Comparison of ENCODE assay signal across 8 cellular contexts in the genomic region with DNA sequence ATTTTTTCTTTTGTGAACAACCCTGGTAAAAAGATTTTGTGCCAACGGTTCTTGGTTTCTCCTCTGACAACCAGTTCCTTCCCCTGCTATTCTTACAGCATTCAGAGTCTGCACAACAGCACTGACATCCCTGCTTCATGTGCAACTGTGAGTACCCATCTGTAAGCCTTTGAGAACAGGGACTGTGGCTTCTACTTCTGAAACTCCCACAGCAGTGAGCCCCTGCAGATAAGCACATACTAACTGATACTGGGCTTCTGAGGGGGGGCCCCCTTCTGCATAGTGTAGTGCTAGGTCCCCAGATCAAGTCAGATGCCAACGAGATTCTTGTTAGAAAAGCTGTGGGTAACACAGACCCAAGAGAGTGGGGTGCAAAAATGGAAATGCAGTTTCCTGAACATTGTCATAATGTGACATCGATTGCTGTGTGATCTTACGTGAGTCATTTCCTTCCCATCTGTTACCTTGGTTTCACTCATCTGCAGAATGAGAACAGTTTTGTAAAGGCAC. TPM values are rescaled to one million over a fixed set of nuclear protein-coding genes. Genes with fewer than 3 reads are reported as not detected.
A peak's percentile ranks its signal among the peaks of the same experiment; 100 is the strongest.
DNase-seq lines count a peak whose midpoint lies in the region; ATAC-seq, FAIRE-seq and TF ChIP-seq lines count a peak whose summit lies in the region.

No MANE protein-coding gene starts in this region.

- H3K27ac ChIP-seq in heart right ventricle (peak overlapping the region in 1 of 10 donors; percentile 70), right atrium auricular region (no peak overlapping the region), lung (ENCODE audit: low read depth in 1 of 2, low read length in 1 of 2) (no peak overlapping the region)

- H3K4me1 ChIP-seq in heart right ventricle (peaks cover 0 to 24% (median 0%) of the 10 kb centered on the region in 9 donors), right atrium auricular region (peaks cover 0 to 4% of the 10 kb centered on the region in 2 donors), lung (ENCODE audit: control insufficient read depth in 2 of 2, insufficient read depth in 2 of 2, low read length in 2 of 2) (no peaks in the 10 kb centered on the region)

- no peaks in the 10 kb centered on the region for H3K27me3 ChIP-seq in heart right ventricle
- H3K27me3 ChIP-seq in right atrium auricular region: no peaks in the 10 kb centered on the region
- H3K27me3 ChIP-seq in lung (ENCODE audit: control insufficient read depth, insufficient read depth): no peaks in the 10 kb centered on the region

- intact Hi-C loops in heart right ventricle (cut with DNase I): no loop called here

- no peak for FAIRE-seq in RCC 7860 (lab: Jason Lieb, UNC)

- no peaks in the 10 kb centered on the region for H3K9me3 ChIP-seq in heart right ventricle
- no peaks in the 10 kb centered on the region for H3K9me3 ChIP-seq in right atrium auricular region
- no peaks in the 10 kb centered on the region for H3K9me3 ChIP-seq in lung (ENCODE audit: control insufficient read depth in 2 of 2, insufficient read depth in 1 of 2, low read length in 1 of 2)

- no peak for TF ChIP-seq CTCF in heart right ventricle (IDR thresholded peaks at IDR 0.05)
- no peak for TF ChIP-seq CTCF in right atrium auricular region (IDR thresholded peaks at IDR 0.05)
- TF ChIP-seq CTCF in lung (IDR thresholded peaks at IDR 0.05; ENCODE audit: control extremely low read depth, extremely low read depth): no peak

- WGBS in heart right ventricle, 2 donors: 53 to 59% methylated on average over 4 of the region's 4 CpGs
- 18 to 32% methylated on average over 4 of the region's 4 CpGs for WGBS in lung, 2 donors

- no peak for DNase-seq in heart right ventricle
- no peak for DNase-seq in right atrium auricular region (ENCODE audit: low spot score)
- DNase-seq in activated CD4-positive, alpha-beta T cell treated with anti-CD3 and anti-CD28 coated beads, Interleukin-2, amount 50 U/mL, for 1 hour: peak; percentile 57
- DNase-seq in lung (ENCODE audit: low spot score): no peak
- no peak for DNase-seq in DMS79 treated with DMSO at 0.1 percent for 48 hours (lab: John Stamatoyannopoulos, UW)
- no peak for DNase-seq in DMS153 treated with DMSO at 0.1 percent for 48 hours (lab: John Stamatoyannopoulos, UW; ENCODE audit: unreplicated experiment)
- DNase-seq in RCC 7860 (ENCODE audit: low spot score): no peak

- H3K4me3 ChIP-seq in heart right ventricle: no peak overlapping the region
- no peak overlapping the region for H3K4me3 ChIP-seq in right atrium auricular region
- H3K4me3 ChIP-seq in lung: no peak overlapping the region

- H3K36me3 ChIP-seq in heart right ventricle (no peaks in the 10 kb centered on the region), right atrium auricular region (no peaks in the 10 kb centered on the region), lung (ENCODE audit: control insufficient read depth in 2 of 2, insufficient read depth in 2 of 2, low read length in 2 of 2) (no peaks in the 10 kb centered on the region)

- peak in 5 of 8 donors; percentile 25 to 46 (median 32) for ATAC-seq in heart right ventricle
- peak; percentile 83 for ATAC-seq in HG03442 (IDR thresholded peaks at IDR 0.05; ENCODE audit: unreplicated experiment)
- ATAC-seq in lung (ENCODE audit: insufficient read depth, low FRiP score): peak; percentile 47

RNA-seq across cellular contexts. Expression of a gene that starts 11.1 kb away (rescaled TPM):
- total RNA-seq in heart right ventricle (10 to 100 TPM in 3 of 10 donors, 1 to 10 TPM in 7; 1.9 to 18.7 (median 8.3) TPM), right atrium auricular region (1 to 10 TPM; 5.4 to 8.8 TPM), lung (10 to 100 TPM in 1 of 2 donors, 1 to 10 TPM in 1; 5.8 to 14.0 TPM)
- polyA plus RNA-seq in heart right ventricle (10 to 100 TPM in 1 of 2 donors, 1 to 10 TPM in 1; 4.6 to 25.7 TPM), lung (10 to 100 TPM; 14.6 to 28.4 TPM)

Comparison
In these comparisons a context has a peak if more than half of its experiments do, and no peak if none do; other contexts are left out.
1. ATAC-seq: peak in every context shown above with its lines; median percentile 83 in HG03442; 47 in lung; 32 in heart right ventricle.